13 cellular contexts compared by ENCODE assay signal in genomic region chr16:56259425-56259779, GRCh38.
"Had no signal": no experiment of that assay in that cellular context is flagged by ENCODE, and none has a peak within 500 bp of the region (broad histone marks: within the 10 kb centered on the region; RNA-seq: fewer than 3 reads in every experiment).

No MANE protein-coding gene starts in this region.

- H3K36me3 ChIP-seq: pancreas, suprapubic skin, upper lobe of left lung had no signal

- H3K9me3 Mint-ChIP-seq: activated naive CD8-positive, alpha-beta T cell treated with anti-CD3 and anti-CD28 coated beads for 36 hours; activated T-helper 1 cell treated with anti-CD3 and anti-CD28 coated beads, Interleukin-12 subunit alpha, Interleukin-12 subunit beta, Interleukin-2, Interleukin-4 antibody, amounts not matched to agents 30 ng/mL and 10 ng/mL and 1 ng/mL, durations not matched to agents 14 hours and 24 hours and 36 hours; naive thymus-derived CD4-positive, alpha-beta T cell had no signal

- H3K27me3 Mint-ChIP-seq: activated naive CD8-positive, alpha-beta T cell treated with anti-CD3 and anti-CD28 coated beads for 36 hours had no signal

- H3K9me3 ChIP-seq: pancreas, suprapubic skin, upper lobe of left lung had no signal

- DNase-seq: activated CD4-positive, alpha-beta T cell treated with anti-CD3 and anti-CD28 coated beads, Interleukin-2, amount 50 U/mL, for 1 hour; activated CD8-positive, alpha-beta memory T cell treated with anti-CD3 and anti-CD28 coated beads for 24 hours; activated naive CD8-positive, alpha-beta T cell treated with anti-CD3 and anti-CD28 coated beads for 36 hours; mammary epithelial cell; naive thymus-derived CD4-positive, alpha-beta T cell; pancreas; stimulated activated CD4-positive, alpha-beta T cell treated with anti-CD3 and anti-CD28 coated beads, Interleukin-15, amount 100 ng/mL, for 24 hours; stimulated activated CD4-positive, alpha-beta T cell treated with anti-CD3 and anti-CD28 coated beads, Interleukin-4, amount 100 ng/mL, for 1 hour; stimulated activated naive CD4-positive, alpha-beta T cell; upper lobe of left lung had no signal

- H3K27me3 ChIP-seq: pancreas, suprapubic skin, upper lobe of left lung had no signal

- ATAC-seq: naive thymus-derived CD4-positive, alpha-beta T cell; pancreas had no signal

- H3K27ac Mint-ChIP-seq: activated naive CD8-positive, alpha-beta T cell treated with anti-CD3 and anti-CD28 coated beads for 36 hours; activated T-helper 1 cell treated with anti-CD3 and anti-CD28 coated beads, Interleukin-12 subunit alpha, Interleukin-12 subunit beta, Interleukin-2, Interleukin-4 antibody, amounts not matched to agents 30 ng/mL and 10 ng/mL and 1 ng/mL, durations not matched to agents 14 hours and 24 hours and 36 hours; naive thymus-derived CD4-positive, alpha-beta T cell had no signal

- H3K4me3 Mint-ChIP-seq: activated naive CD8-positive, alpha-beta T cell treated with anti-CD3 and anti-CD28 coated beads for 36 hours; activated T-helper 1 cell treated with anti-CD3 and anti-CD28 coated beads, Interleukin-12 subunit alpha, Interleukin-12 subunit beta, Interleukin-2, Interleukin-4 antibody, amounts not matched to agents 30 ng/mL and 10 ng/mL and 1 ng/mL, durations not matched to agents 14 hours and 24 hours and 36 hours; naive thymus-derived CD4-positive, alpha-beta T cell had no signal

- H3K4me1 ChIP-seq: pancreas had no signal

- H3K27ac ChIP-seq: pancreas, skin epidermis, suprapubic skin, upper lobe of left lung had no signal

- H3K4me3 ChIP-seq: pancreas, skin epidermis, suprapubic skin, upper lobe of left lung had no signal

- H3K36me3 Mint-ChIP-seq: activated naive CD8-positive, alpha-beta T cell treated with anti-CD3 and anti-CD28 coated beads for 36 hours; naive thymus-derived CD4-positive, alpha-beta T cell had no signal
